In genomic region chr3:67790043-67790442, GRCh38 we compare ENCODE assay signal across 8 cellular contexts.
DNase-seq lines count a peak whose midpoint lies in the region; ATAC-seq lines count a peak whose summit lies in the region.

No MANE protein-coding gene starts in this region.

- H3K4me1 ChIP-seq in CD4-positive, CD25-positive, alpha-beta regulatory T cell (ENCODE audit: control insufficient read depth, insufficient read depth, low read length, poor library complexity, severe bottlenecking): no peaks in the 10 kb centered on the region

- no peaks in the 10 kb centered on the region for H3K27me3 ChIP-seq in CD4-positive, CD25-positive, alpha-beta regulatory T cell (ENCODE audit: control insufficient read depth, insufficient read depth, low read length)

- H3K4me3 Mint-ChIP-seq in CD4-positive, CD25-positive, alpha-beta regulatory T cell: no peak overlapping the region
- no peak overlapping the region for H3K4me3 Mint-ChIP-seq in immature natural killer cell

- peaks cover 0 to 13% (median 3%) of the 10 kb centered on the region in 7 donors for H3K9me3 Mint-ChIP-seq in CD4-positive, CD25-positive, alpha-beta regulatory T cell
- peaks cover 4 to 11% (median 8%) of the 10 kb centered on the region in 6 donors for H3K9me3 Mint-ChIP-seq in immature natural killer cell

- peaks cover 14% of the 10 kb centered on the region for H3K27me3 Mint-ChIP-seq in CD4-positive, CD25-positive, alpha-beta regulatory T cell
- H3K27me3 Mint-ChIP-seq in immature natural killer cell (ENCODE audit: low read depth in 3 of 3): peaks cover 2 to 13% (median 7%) of the 10 kb centered on the region in 3 donors

- H3K36me3 Mint-ChIP-seq in CD4-positive, CD25-positive, alpha-beta regulatory T cell: no peaks in the 10 kb centered on the region
- H3K36me3 Mint-ChIP-seq in immature natural killer cell: peaks cover 7% of the 10 kb centered on the region in 3 donors

- H3K4me3 ChIP-seq in CD4-positive, CD25-positive, alpha-beta regulatory T cell (ENCODE audit: low read depth, low read length): no peak overlapping the region

- peak; percentile 21 to 69 (median 61) for DNase-seq in CD4-positive, CD25-positive, alpha-beta regulatory T cell
- DNase-seq in GM19238 (ENCODE audit: insufficient read length, low spot score): peak; percentile 12
- peak; percentile 34 for DNase-seq in SKM-1 (lab: John Stamatoyannopoulos, UW; ENCODE audit: unreplicated experiment)
- DNase-seq in activated naive CD8-positive, alpha-beta T cell treated with anti-CD3 and anti-CD28 coated beads, Interleukin-2, amount 50 U/mL, for 16 hours (ENCODE audit: low read depth, low spot score): peak; percentile 39
- peak; percentile 51 to 66 (median 64) for DNase-seq in immature natural killer cell
- peak; percentile 19 to 34 (median 25) for DNase-seq in stimulated activated CD4-positive, alpha-beta T cell treated with anti-CD3 and anti-CD28 coated beads, TNF-alpha, amount 100 ng/mL, for 1 hour (ENCODE audit: low read depth in 3 of 3, low spot score in 1 of 3)

- H3K36me3 ChIP-seq in CD4-positive, CD25-positive, alpha-beta regulatory T cell (ENCODE audit: control insufficient read depth, insufficient read depth, low read length): no peaks in the 10 kb centered on the region

- H3K27ac Mint-ChIP-seq in CD4-positive, CD25-positive, alpha-beta regulatory T cell: no peak overlapping the region
- H3K27ac Mint-ChIP-seq in immature natural killer cell: no peak overlapping the region

- H3K9me3 ChIP-seq in CD4-positive, CD25-positive, alpha-beta regulatory T cell (ENCODE audit: control insufficient read depth in 2 of 2, low read length in 2 of 2): no peaks in the 10 kb centered on the region

- H3K4me1 Mint-ChIP-seq in CD4-positive, CD25-positive, alpha-beta regulatory T cell: peaks cover 0 to 15% (median 10%) of the 10 kb centered on the region in 4 donors
- H3K4me1 Mint-ChIP-seq in immature natural killer cell: peaks cover 0 to 8% of the 10 kb centered on the region in 2 donors

- no peak overlapping the region for H3K27ac ChIP-seq in CD4-positive, CD25-positive, alpha-beta regulatory T cell (ENCODE audit: insufficient read depth, low read length, poor library complexity, severe bottlenecking)

- ATAC-seq in CD4-positive, CD25-positive, alpha-beta regulatory T cell (ENCODE audit: low read depth in 2 of 2): peak; percentile 62 to 64
- peak; percentile 93 for ATAC-seq in HG03442 (IDR thresholded peaks at IDR 0.05; ENCODE audit: unreplicated experiment)
- ATAC-seq in GM19324 (IDR thresholded peaks at IDR 0.05; ENCODE audit: low FRiP score, unreplicated experiment): no peak

Comparison
In these comparisons a context has a peak if more than half of its experiments do, and no peak if none do; other contexts are left out.
1. DNase-seq: peak in every context shown above with its lines; median percentile 64 in immature natural killer cell; 61 in CD4-positive, CD25-positive, alpha-beta regulatory T cell; 39 in activated naive CD8-positive, alpha-beta T cell treated with anti-CD3 and anti-CD28 coated beads, Interleukin-2, amount 50 U/mL, for 16 hours; 34 in SKM-1; 25 in stimulated activated CD4-positive, alpha-beta T cell treated with anti-CD3 and anti-CD28 coated beads, TNF-alpha, amount 100 ng/mL, for 1 hour; 12 in GM19238.